In genomic region chr1:203142684-203143408, GRCh38 we compare ENCODE assay signal across 20 cellular contexts. TPM values are rescaled to one million over a fixed set of nuclear protein-coding genes. Genes with fewer than 3 reads are reported as not detected.
A peak's percentile ranks its signal among the peaks of the same experiment; 100 is the strongest.
DNase-seq lines count a peak whose midpoint lies in the region; ATAC-seq and TF ChIP-seq lines count a peak whose summit lies in the region.
"Had no signal": no experiment of that assay in that cellular context is flagged by ENCODE, and none has a peak within 500 bp of the region (broad histone marks: within the 10 kb centered on the region; RNA-seq: fewer than 3 reads in every experiment).

No MANE protein-coding gene starts in this region.

- H3K79me2 ChIP-seq in neural progenitor cell (ENCODE audit: low read depth): no peaks in the 10 kb centered on the region

- no peaks in the 10 kb centered on the region for H3K9me3 ChIP-seq in neural progenitor cell (ENCODE audit: low read depth)
- H3K9me3 ChIP-seq: esophagus muscularis mucosa had no signal

- H3K9me3 Mint-ChIP-seq in neural progenitor cell: peaks cover 2% of the 10 kb centered on the region
- H3K9me3 Mint-ChIP-seq: activated naive CD8-positive, alpha-beta T cell treated with anti-CD3 and anti-CD28 coated beads, Interleukin-2, amount 50 U/mL, for 24 hours had no signal

- H4K20me1 ChIP-seq in neural progenitor cell (ENCODE audit: low read depth): no peaks in the 10 kb centered on the region

- no peak overlapping the region for H3K4me2 ChIP-seq in neural progenitor cell

- H3K27ac Mint-ChIP-seq in neural progenitor cell: peak overlapping the region; percentile 59
- H3K27ac Mint-ChIP-seq: activated CD8-positive, alpha-beta memory T cell treated with anti-CD3 and anti-CD28 coated beads, Interleukin-2, amount 10 ng/mL, durations not matched to agents 7 days and 5 days; activated naive CD8-positive, alpha-beta T cell treated with anti-CD3 and anti-CD28 coated beads, Interleukin-2, amount 50 U/mL, for 24 hours had no signal

- H3K36me3 Mint-ChIP-seq in neural progenitor cell: peaks cover 3% of the 10 kb centered on the region
- H3K36me3 Mint-ChIP-seq: activated CD8-positive, alpha-beta memory T cell treated with anti-CD3 and anti-CD28 coated beads, Interleukin-2, amount 10 ng/mL, durations not matched to agents 7 days and 5 days had no signal

- no peaks in the 10 kb centered on the region for H3K27me3 ChIP-seq in neural progenitor cell
- H3K27me3 ChIP-seq: esophagus muscularis mucosa had no signal

- peak; percentile 95 for DNase-seq in DMS153 treated with DMSO at 0.1 percent for 48 hours (lab: John Stamatoyannopoulos, UW; ENCODE audit: unreplicated experiment)
- DNase-seq in NCI-H1436 treated with DMSO at 0.1 percent for 48 hours (lab: John Stamatoyannopoulos, UW): peak; percentile 99
- peak; percentile 84 for DNase-seq in NCI-H526 treated with DMSO at 0.1 percent for 48 hours (lab: John Stamatoyannopoulos, UW)
- DNase-seq in neural progenitor cell (ENCODE audit: low spot score): no peak
- DNase-seq in activated CD8-positive, alpha-beta memory T cell treated with anti-CD3 and anti-CD28 coated beads for 24 hours: no peak
- no peak for DNase-seq in NK-92 treated with Interleukin-12 subunit alpha and Interleukin-12 subunit beta, amount 100 ng/mL, for 24 hours (lab: John Stamatoyannopoulos, UW)
- DNase-seq: activated CD4-positive, alpha-beta T cell treated with anti-CD3 and anti-CD28 coated beads for 1 hour; activated CD8-positive, alpha-beta memory T cell treated with anti-CD3 and anti-CD28 coated beads, Interleukin-2, amount 10 ng/mL, durations not matched to agents 7 days and 5 days; activated naive CD8-positive, alpha-beta T cell treated with anti-CD3 and anti-CD28 coated beads, Interleukin-2, amount 50 U/mL, for 24 hours; KBM-7; NCI-H1694; stimulated activated CD4-positive, alpha-beta T cell treated with anti-CD3 and anti-CD28 coated beads, Interleukin-15, amount 100 ng/mL, for 24 hours; stimulated activated naive CD8-positive, alpha-beta T cell treated with anti-CD3 and anti-CD28 coated beads, Interleukin-15, Interleukin-2, amounts not matched to agents 100 U/mL and 50 U/mL, for 24 hours had no signal

- no peak overlapping the region for H2AFZ ChIP-seq in neural progenitor cell (replicated peaks)

- H3K36me3 ChIP-seq in neural progenitor cell: no peaks in the 10 kb centered on the region
- H3K36me3 ChIP-seq: esophagus muscularis mucosa had no signal

- H3F3A ChIP-seq in neural progenitor cell (ENCODE audit: low read depth): no peaks in the 10 kb centered on the region

- ATAC-seq in HG03571 (IDR thresholded peaks at IDR 0.05; ENCODE audit: unreplicated experiment): no peak
- ATAC-seq in GM21360 (IDR thresholded peaks at IDR 0.05; ENCODE audit: unreplicated experiment): no peak
- ATAC-seq: activated CD8-positive, alpha-beta memory T cell treated with anti-CD3 and anti-CD28 coated beads, Interleukin-2, amount 10 ng/mL, durations not matched to agents 7 days and 5 days; activated naive CD8-positive, alpha-beta T cell treated with anti-CD3 and anti-CD28 coated beads, Interleukin-2, amount 50 U/mL, for 24 hours; stimulated activated naive CD8-positive, alpha-beta T cell treated with anti-CD3 and anti-CD28 coated beads, Interleukin-15, Interleukin-2, amounts not matched to agents 100 U/mL and 50 U/mL, for 24 hours had no signal

- TF ChIP-seq CTCF in neural progenitor cell (IDR thresholded peaks at IDR 0.05): no peak

- no peak overlapping the region for H3K4me3 Mint-ChIP-seq in neural progenitor cell
- H3K4me3 Mint-ChIP-seq: activated CD8-positive, alpha-beta memory T cell treated with anti-CD3 and anti-CD28 coated beads, Interleukin-2, amount 10 ng/mL, durations not matched to agents 7 days and 5 days; activated naive CD8-positive, alpha-beta T cell treated with anti-CD3 and anti-CD28 coated beads, Interleukin-2, amount 50 U/mL, for 24 hours had no signal

- peaks cover 44% of the 10 kb centered on the region for H3K4me1 Mint-ChIP-seq in neural progenitor cell
- H3K4me1 Mint-ChIP-seq: activated CD8-positive, alpha-beta memory T cell treated with anti-CD3 and anti-CD28 coated beads, Interleukin-2, amount 10 ng/mL, durations not matched to agents 7 days and 5 days; activated naive CD8-positive, alpha-beta T cell treated with anti-CD3 and anti-CD28 coated beads, Interleukin-2, amount 50 U/mL, for 24 hours had no signal

- peaks cover 3% of the 10 kb centered on the region for H3K27me3 Mint-ChIP-seq in neural progenitor cell (ENCODE audit: insufficient read depth, low read depth)

- H3K9ac ChIP-seq in neural progenitor cell: no peak overlapping the region

- H3K4me1 ChIP-seq in neural progenitor cell: peaks cover 11% of the 10 kb centered on the region

- no peak overlapping the region for H3K27ac ChIP-seq in neural progenitor cell
- H3K27ac ChIP-seq: esophagus muscularis mucosa, RWPE1 had no signal

- no peak overlapping the region for H3K4me3 ChIP-seq in neural progenitor cell
- H3K4me3 ChIP-seq: esophagus muscularis mucosa had no signal

RNA-seq across cellular contexts. Expression of gene ADORA1, which starts 15.3 kb away (rescaled TPM):
- total RNA-seq in neural progenitor cell (ENCODE audit: low replicate concordance): 1.1 and 3.2 TPM in 2 replicates
- total RNA-seq: activated CD8-positive, alpha-beta memory T cell treated with anti-CD3 and anti-CD28 coated beads, Interleukin-2, amount 10 ng/mL, durations not matched to agents 7 days and 5 days; glomerular endothelial cell had no signal

RNA-seq across cellular contexts. Expression of gene MYBPH, which starts 32.8 kb away (rescaled TPM):
- total RNA-seq in neural progenitor cell (ENCODE audit: low replicate concordance): not detected in 2 replicates
- total RNA-seq: activated CD8-positive, alpha-beta memory T cell treated with anti-CD3 and anti-CD28 coated beads, Interleukin-2, amount 10 ng/mL, durations not matched to agents 7 days and 5 days; bronchial epithelial cell; esophagus muscularis mucosa; glomerular endothelial cell; left ventricle myocardium superior had no signal

RNA-seq across cellular contexts. Expression of gene CHI3L1, which starts 43.7 kb away (rescaled TPM):
- total RNA-seq in neural progenitor cell (ENCODE audit: low replicate concordance): 0.95 and 1.7 TPM in 2 replicates
- total RNA-seq: activated CD8-positive, alpha-beta memory T cell treated with anti-CD3 and anti-CD28 coated beads, Interleukin-2, amount 10 ng/mL, durations not matched to agents 7 days and 5 days had no signal

RNA-seq across cellular contexts. Expression of gene MYOG, which starts 57.0 kb away (rescaled TPM):
- total RNA-seq in neural progenitor cell (ENCODE audit: low replicate concordance): not detected in 2 replicates
- total RNA-seq: activated CD8-positive, alpha-beta memory T cell treated with anti-CD3 and anti-CD28 coated beads, Interleukin-2, amount 10 ng/mL, durations not matched to agents 7 days and 5 days; bronchial epithelial cell; esophagus muscularis mucosa; glomerular endothelial cell; left ventricle myocardium superior had no signal

Comparison
In these comparisons a context has a peak if more than half of its experiments do, and no peak if none do; other contexts are left out.
1. DNase-seq: peak in DMS153 treated with DMSO at 0.1 percent for 48 hours (single experiment), NCI-H1436 treated with DMSO at 0.1 percent for 48 hours (single experiment) and NCI-H526 treated with DMSO at 0.1 percent for 48 hours (single experiment); none in neural progenitor cell (single experiment), activated CD8-positive, alpha-beta memory T cell treated with anti-CD3 and anti-CD28 coated beads for 24 hours (single experiment) and NK-92 treated with Interleukin-12 subunit alpha and Interleukin-12 subunit beta, amount 100 ng/mL, for 24 hours (single experiment).